ENCODE assay signal across 9 cellular contexts in the genomic region with DNA sequence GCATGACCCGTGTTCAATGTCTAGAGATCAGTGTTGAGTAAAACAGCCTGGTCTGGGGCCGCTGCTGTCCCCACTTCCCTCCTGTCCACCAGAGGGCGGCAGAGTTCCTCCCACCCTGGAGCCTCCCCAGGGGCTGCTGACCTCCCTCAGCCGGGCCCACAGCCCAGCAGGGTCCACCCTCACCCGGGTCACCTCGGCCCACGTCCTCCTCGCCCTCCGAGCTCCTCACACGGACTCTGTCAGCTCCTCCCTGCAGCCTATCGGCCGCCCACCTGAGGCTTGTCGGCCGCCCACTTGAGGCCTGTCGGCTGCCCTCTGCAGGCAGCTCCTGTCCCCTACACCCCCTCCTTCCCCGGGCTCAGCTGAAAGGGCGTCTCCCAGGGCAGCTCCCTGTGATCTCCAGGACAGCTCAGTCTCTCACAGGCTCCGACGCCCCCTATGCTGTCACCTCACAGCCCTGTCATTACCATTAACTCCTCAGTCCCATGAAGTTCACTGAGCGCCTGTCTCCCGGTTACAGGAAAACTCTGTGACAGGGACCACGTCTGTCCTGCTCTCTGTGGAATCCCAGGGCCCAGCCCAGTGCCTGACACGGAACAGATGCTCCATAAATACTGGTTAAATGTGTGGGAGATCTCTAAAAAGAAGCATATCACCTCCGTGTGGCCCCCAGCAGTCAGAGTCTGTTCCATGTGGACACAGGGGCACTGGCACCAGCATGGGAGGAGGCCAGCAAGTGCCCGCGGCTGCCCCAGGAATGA. TPM values are rescaled to one million over a fixed set of nuclear protein-coding genes. Genes with fewer than 3 reads are reported as not detected.
A peak's percentile ranks its signal among the peaks of the same experiment; 100 is the strongest.
DNase-seq lines count a peak whose midpoint lies in the region; ATAC-seq, FAIRE-seq and TF ChIP-seq lines count a peak whose summit lies in the region.
"Had no signal": no experiment of that assay in that cellular context is flagged by ENCODE, and none has a peak within 500 bp of the region (broad histone marks: within the 10 kb centered on the region; RNA-seq: fewer than 3 reads in every experiment).

No MANE protein-coding gene starts in this region.

- no peaks in the 10 kb centered on the region for H3K79me2 ChIP-seq in K562 (ENCODE audit: control insufficient read depth, insufficient read depth, low read length)
- no peaks in the 10 kb centered on the region for H3K79me2 ChIP-seq in keratinocyte (ENCODE audit: control insufficient read depth, insufficient read depth, low read length)

- peak; percentile 99 for ATAC-seq in K562

- 7% methylated on average over 26 of the region's 26 CpGs for WGBS in K562 (ENCODE audit: insufficient coverage, low coverage, missing lambda C conversion rate)

- H2AFZ ChIP-seq in K562 (ENCODE audit: low read depth, low read length) (peak overlapping the region; percentile 81), keratinocyte (ENCODE audit: control insufficient read depth, low read length) (peak overlapping the region; percentile 75)

- TF ChIP-seq CTCF in A673 (conservative IDR thresholded peaks at IDR 0.05; ENCODE audit: low read depth, low read length) (peak; percentile 97), K562 (IDR thresholded peaks at IDR 0.05 in 2 of 3, conservative IDR thresholded peaks at IDR 0.05 in 1 of 3; ENCODE audit: insufficient read depth in 2 of 3, low read depth in 1 of 3, low read length in 3 of 3) (peak; percentile 83 to 100 (median 97)), keratinocyte (optimal IDR thresholded peaks at IDR 0.05 in 1 of 3, IDR thresholded peaks at IDR 0.05 in 1 of 3, conservative IDR thresholded peaks at IDR 0.05 in 1 of 3; ENCODE audit: extremely low read depth in 1 of 3, insufficient read depth in 2 of 3, low read length in 3 of 3) (peak; percentile 69 to 92 (median 88))

- FAIRE-seq in GM18507 (lab: Jason Lieb, UNC) (peak; percentile 73), K562 (lab: Jason Lieb, UNC) (peak; percentile 78), keratinocyte (lab: Jason Lieb, UNC) (no peak), RCC 7860 (lab: Jason Lieb, UNC) (no peak)

- dilution Hi-C loops in keratinocyte (cut with MboI; ENCODE audit: extremely low pct_ligation_motif_present, low sequenced_read_pairs), result no loop called here

- TF ChIP-seq EP300 in K562 (IDR thresholded peaks at IDR 0.05; ENCODE audit: low read length), result no peak

- BruUV-seq in A673 (replicated peaks; lab: Mats Ljungman, UMichigan) (no TSS peak), K562 (replicated peaks; lab: Mats Ljungman, UMichigan) (no TSS peak)

- H3K4me3 ChIP-seq in A673 (ENCODE audit: low read depth, low read length, poor library complexity, severe bottlenecking) (no peak overlapping the region), K562 (peak overlapping the region; percentile 53), keratinocyte (ENCODE audit: control insufficient read depth in 2 of 3, extremely low read depth in 1 of 3, insufficient read depth in 2 of 3, low read depth in 1 of 3, low read length in 3 of 3) (peak overlapping the region in 1 of 3 experiments; percentile 24)

- H3K9ac ChIP-seq in K562 (ENCODE audit: insufficient read depth in 1 of 2, low read depth in 2 of 2, low read length in 2 of 2) (peak overlapping the region in 1 of 2 experiments; percentile 86; a peak in 3 of 4 replicates), keratinocyte (ENCODE audit: control insufficient read depth, extremely low read depth, insufficient read depth, low read length) (no peak overlapping the region)

- intact Hi-C loops in A673 (cut with micrococcal nuclease; ENCODE audit: unreplicated experiment), result loop anchor here (1.0 kb wide), 1 partner anchor 39 kb away; no protein-coding TSS in a partner anchor
- intact Hi-C loops in K562 (cut with micrococcal nuclease), result loop anchor here (1.0 to 2.0 kb wide), 2 partner anchors 39 to 114 kb away; no protein-coding TSS in a partner anchor

- H3K27ac ChIP-seq in A673 (ENCODE audit: low read depth, low read length, poor library complexity, severe bottlenecking), result peak overlapping the region; percentile 53
- no peak overlapping the region for H3K27ac ChIP-seq in K562 (ENCODE audit: extremely low read depth, low read depth, low read length)
- no peak overlapping the region for H3K27ac ChIP-seq in keratinocyte (ENCODE audit: control insufficient read depth, insufficient read depth, low read length)

- in situ Hi-C loops in K562 (cut with MboI), result loop anchor here (5.0 kb wide), 1 partner anchor 40 kb away; no protein-coding TSS in a partner anchor

- POLR2A ChIA-PET in A673 (lab: Charles Lee; ENCODE audit: low non-redundant PET) (no interaction called here), K562 (lab: Yijun Ruan, JAX) (interaction anchor here (0.7 to 1.4 kb wide), 4 partner anchors 17 to 114 kb away, joined by 3 to 4 read pairs (median 3); no protein-coding TSS in a partner anchor)

- TF ChIP-seq POLR2A in K562 (conservative IDR thresholded peaks at IDR 0.05), result no peak

- H3K4me1 ChIP-seq in A673 (ENCODE audit: insufficient read depth, low read length, poor library complexity, severe bottlenecking), result peaks cover 23% of the 10 kb centered on the region
- peaks cover 0 to 7% of the 10 kb centered on the region in 2 experiments; a peak in 2 of 5 replicates for H3K4me1 ChIP-seq in K562 (replicated peaks in 1 of 2; ENCODE audit: control insufficient read depth in 2 of 2, insufficient read depth in 2 of 2, low read length in 2 of 2)
- no peaks in the 10 kb centered on the region for H3K4me1 ChIP-seq in keratinocyte (ENCODE audit: control insufficient read depth, extremely low read depth, insufficient read depth, low read length)

- H3K9me3 ChIP-seq in A673 (ENCODE audit: low read depth, low read length, poor library complexity, severe bottlenecking) (no peaks in the 10 kb centered on the region), K562 (replicated peaks; ENCODE audit: control insufficient read depth, insufficient read depth, low read depth, low read length) (no peaks in the 10 kb centered on the region), keratinocyte (ENCODE audit: control insufficient read depth, low read depth, low read length) (no peaks in the 10 kb centered on the region)

- DNase-seq in A673 (ENCODE audit: low spot score), result peak; percentile 77
- DNase-seq in GM18507 (ENCODE audit: extremely low spot score, insufficient read length, low read depth), result peak; percentile 59
- peak; percentile 63 for DNase-seq in NCI-H187 treated with DMSO at 0.1 percent for 48 hours (lab: John Stamatoyannopoulos, UW)
- DNase-seq in UCSD-AML1 (lab: John Stamatoyannopoulos, UW; ENCODE audit: unreplicated experiment), result peak; percentile 86
- peak; percentile 82 to 94 (median 91) for DNase-seq in K562 (ENCODE audit: extremely low read depth in 1 of 4, low spot score in 3 of 4)
- DNase-seq in keratinocyte (ENCODE audit: low read depth, low spot score), result peak; percentile 11
- peak; percentile 28 for DNase-seq in stimulated activated CD8-positive, alpha-beta memory T cell treated with anti-CD3 and anti-CD28 coated beads, Interleukin-12 subunit alpha, Interleukin-12 subunit beta, amount 100 ng/mL, for 24 hours (ENCODE audit: extremely low read depth)
- no peak for DNase-seq in RCC 7860 (ENCODE audit: low spot score)

- H4K20me1 ChIP-seq in K562 (replicated peaks; ENCODE audit: control insufficient read depth, insufficient read depth, low read length), result peaks cover 9% of the 10 kb centered on the region
- H4K20me1 ChIP-seq in keratinocyte (ENCODE audit: control insufficient read depth, extremely low read depth, insufficient read depth, low read length), result peaks cover 4% of the 10 kb centered on the region

- CTCF ChIA-PET in A673 (lab: Charles Lee) (interaction anchor here (0.6 to 1.1 kb wide), 8 partner anchors 9 to 125 kb away, joined by 3 to 21 read pairs (median 4); no protein-coding TSS in a partner anchor), K562 (lab: Yijun Ruan, JAX; ENCODE audit: low intra/inter-chr PET ratio) (interaction anchor here (1.1 to 2.0 kb wide), 4 partner anchors 40 to 114 kb away, joined by 3 to 10 read pairs (median 7); no protein-coding TSS in a partner anchor)

- H3K4me2 ChIP-seq in K562 (ENCODE audit: insufficient read depth, low read length), result peak overlapping the region; percentile 84
- H3K4me2 ChIP-seq in keratinocyte (ENCODE audit: control insufficient read depth, extremely low read depth, insufficient read depth, low read depth, low read length), result peak overlapping the region; percentile 71

- H3K36me3 ChIP-seq in A673 (ENCODE audit: insufficient read depth, low read length, poor library complexity, severe bottlenecking) (no peaks in the 10 kb centered on the region), K562 (ENCODE audit: control insufficient read depth, insufficient read depth, low read length) (no peaks in the 10 kb centered on the region), keratinocyte (ENCODE audit: control insufficient read depth in 2 of 2, extremely low read depth in 1 of 2, insufficient read depth in 2 of 2, low read length in 2 of 2) (no peaks in the 10 kb centered on the region)

- H3K27me3 ChIP-seq in A673 (replicated peaks; ENCODE audit: insufficient read depth, low read depth, low read length, poor library complexity), result no peaks in the 10 kb centered on the region
- peaks cover 3 to 11% of the 10 kb centered on the region in 2 experiments; a peak in 3 of 5 replicates for H3K27me3 ChIP-seq in K562 (ENCODE audit: control insufficient read depth in 2 of 2, insufficient read depth in 2 of 2, low read length in 2 of 2)
- H3K27me3 ChIP-seq in keratinocyte (ENCODE audit: control insufficient read depth, extremely low read depth, insufficient read depth, low read length), result no peaks in the 10 kb centered on the region

- TF ChIP-seq RAD21 in K562 (CRISPR knock-in tag; conservative IDR thresholded peaks at IDR 0.05 in 1 of 2, IDR thresholded peaks at IDR 0.05 in 1 of 2), result peak; percentile 47 to 64; a peak in 3 of 4 replicates

- H3K9me1 ChIP-seq in K562 (ENCODE audit: control insufficient read depth, insufficient read depth, low read length), result no peaks in the 10 kb centered on the region
- no peaks in the 10 kb centered on the region for H3K9me1 ChIP-seq in keratinocyte (ENCODE audit: control insufficient read depth, extremely low read depth, insufficient read depth, low read length)

RNA-seq across cellular contexts. Expression of a gene that starts 1.5 kb away (rescaled TPM):
- 0.54 and 0.90 TPM in 2 replicates for total RNA-seq in A673 (2021)
- not detected in 2 replicates for total RNA-seq in K562 (2011; cell fraction: chromatin; rRNA removed; ENCODE audit: low replicate concordance)
- total RNA-seq in K562 (2011; cell fraction: nucleolus; rRNA removed), result not detected in 2 replicates
- total RNA-seq in K562 (2011; cell fraction: nucleoplasm; rRNA removed), result not detected in 2 replicates
- total RNA-seq in K562 (2014; rRNA removed), result not detected in 2 replicates
- total RNA-seq in K562 (2014; rRNA removed; fragmentation: Illumina TruSeq; extraction: Trizol), result not detected in 2 replicates
- total RNA-seq in K562 (2015; rRNA removed; fragmentation: Illumina TruSeq; extraction: Trizol), result not detected in 2 replicates
- 0.33 and 1.7 TPM in 2 replicates for total RNA-seq in K562 (2021)
- not detected in 2 replicates for polyA plus RNA-seq in K562 (2011; rRNA removed)
- polyA plus RNA-seq in K562 (2011; cell fraction: cytosol; rRNA removed), result not detected in 2 replicates
- not detected in 2 replicates for polyA plus RNA-seq in K562 (2011; cell fraction: nucleus; rRNA removed)
- not detected in 2 replicates for polyA plus RNA-seq in K562 (2012)
- not detected in 2 replicates for polyA plus RNA-seq in K562 (2014; fragmentation: Illumina TruSeq; extraction: Trizol)
- not detected for polyA plus RNA-seq in K562 (2014; fragmentation: Nextera tagmentation; extraction: Ambion mirVana)
- polyA plus RNA-seq in K562 (2014; rRNA removed), result not detected in 2 replicates
- not detected in 2 replicates for polyA minus RNA-seq in K562 (2011; rRNA and poly(A)+ RNA removed)
- not detected in 2 replicates for polyA minus RNA-seq in K562 (2011; cell fraction: cytosol; rRNA and poly(A)+ RNA removed)
- polyA minus RNA-seq in K562 (2011; cell fraction: nucleus; rRNA and poly(A)+ RNA removed), result not detected in 2 replicates
- 0.03 TPM in 1 of 3 replicates, not detected in the others for polyA plus RNA-seq in keratinocyte
- polyA plus RNA-seq in keratinocyte (2011; ENCODE audit: low read depth), result not detected
- polyA plus RNA-seq in keratinocyte (2011; cell fraction: cytosol; rRNA removed), result not detected in 2 replicates
- polyA plus RNA-seq in keratinocyte (2011; cell fraction: nucleus; rRNA removed), result 0.05 TPM in 1 of 2 replicates, not detected in the other
- not detected in 2 replicates for polyA plus RNA-seq in keratinocyte (2012; ENCODE audit: low replicate concordance)
- not detected in 3 replicates for polyA minus RNA-seq in keratinocyte
- not detected for polyA minus RNA-seq in keratinocyte (2011; cell fraction: cytosol; rRNA and poly(A)+ RNA removed)
- polyA minus RNA-seq in keratinocyte (2011; cell fraction: nucleus; rRNA and poly(A)+ RNA removed), result not detected in 2 replicates
- total RNA-seq: renal cortical epithelial cell had no signal

RNA-seq across cellular contexts. Expression of a gene that starts 18.9 kb away (rescaled TPM):
- total RNA-seq in A673 (2021), result 0.43 and 0.44 TPM in 2 replicates
- total RNA-seq in K562 (2011; cell fraction: chromatin; rRNA removed; ENCODE audit: low replicate concordance), result not detected in 2 replicates
- total RNA-seq in K562 (2011; cell fraction: nucleolus; rRNA removed), result not detected in 2 replicates
- total RNA-seq in K562 (2011; cell fraction: nucleoplasm; rRNA removed), result not detected in 2 replicates
- not detected in 2 replicates for total RNA-seq in K562 (2014; rRNA removed)
- not detected in 2 replicates for total RNA-seq in K562 (2014; rRNA removed; fragmentation: Illumina TruSeq; extraction: Trizol)
- total RNA-seq in K562 (2015; rRNA removed; fragmentation: Illumina TruSeq; extraction: Trizol), result not detected in 2 replicates
- total RNA-seq in K562 (2021), result 0.09 TPM in 1 of 2 replicates, not detected in the other
- polyA plus RNA-seq in K562 (2011; rRNA removed), result not detected in 2 replicates
- polyA plus RNA-seq in K562 (2011; cell fraction: cytosol; rRNA removed), result not detected in 2 replicates
- not detected in 2 replicates for polyA plus RNA-seq in K562 (2011; cell fraction: nucleus; rRNA removed)
- polyA plus RNA-seq in K562 (2012), result not detected in 2 replicates
- polyA plus RNA-seq in K562 (2014; fragmentation: Illumina TruSeq; extraction: Trizol), result not detected in 2 replicates
- not detected for polyA plus RNA-seq in K562 (2014; fragmentation: Nextera tagmentation; extraction: Ambion mirVana)
- polyA plus RNA-seq in K562 (2014; rRNA removed), result not detected in 2 replicates
- not detected in 2 replicates for polyA minus RNA-seq in K562 (2011; rRNA and poly(A)+ RNA removed)
- not detected in 2 replicates for polyA minus RNA-seq in K562 (2011; cell fraction: cytosol; rRNA and poly(A)+ RNA removed)
- not detected in 2 replicates for polyA minus RNA-seq in K562 (2011; cell fraction: nucleus; rRNA and poly(A)+ RNA removed)
- polyA plus RNA-seq in keratinocyte, result not detected in 3 replicates
- polyA plus RNA-seq in keratinocyte (2011; ENCODE audit: low read depth), result not detected
- not detected in 2 replicates for polyA plus RNA-seq in keratinocyte (2011; cell fraction: cytosol; rRNA removed)
- not detected in 2 replicates for polyA plus RNA-seq in keratinocyte (2011; cell fraction: nucleus; rRNA removed)
- polyA plus RNA-seq in keratinocyte (2012; ENCODE audit: low replicate concordance), result not detected in 2 replicates
- polyA minus RNA-seq in keratinocyte, result not detected in 3 replicates
- polyA minus RNA-seq in keratinocyte (2011; cell fraction: cytosol; rRNA and poly(A)+ RNA removed), result not detected
- polyA minus RNA-seq in keratinocyte (2011; cell fraction: nucleus; rRNA and poly(A)+ RNA removed), result not detected in 2 replicates
- total RNA-seq: renal cortical epithelial cell had no signal

RNA-seq across cellular contexts. Expression of a gene that starts 48.4 kb away (rescaled TPM):
- total RNA-seq in A673 (2021) (2.1 and 2.4 TPM in 2 replicates), K562 (2014; rRNA removed) (not detected in 2 replicates), K562 (2014; rRNA removed; fragmentation: Illumina TruSeq; extraction: Trizol) (not detected in 2 replicates), K562 (2015; rRNA removed; fragmentation: Illumina TruSeq; extraction: Trizol) (not detected in 2 replicates), K562 (2021) (0.24 and 0.29 TPM in 2 replicates)
- total RNA-seq in K562 (2011; cell fraction: chromatin; rRNA removed; ENCODE audit: low replicate concordance), result not detected in 2 replicates
- total RNA-seq in K562 (2011; cell fraction: nucleolus; rRNA removed), result not detected in 2 replicates
- not detected in 2 replicates for total RNA-seq in K562 (2011; cell fraction: nucleoplasm; rRNA removed)
- polyA plus RNA-seq in K562 (2011; rRNA removed) (not detected in 2 replicates), K562 (2014; fragmentation: Illumina TruSeq; extraction: Trizol) (not detected in 2 replicates), K562 (2014; fragmentation: Nextera tagmentation; extraction: Ambion mirVana) (not detected), K562 (2014; rRNA removed) (not detected in 2 replicates), keratinocyte (0.28 to 1.2 TPM (median 1.00 TPM) in 3 replicates)
- not detected in 2 replicates for polyA plus RNA-seq in K562 (2011; cell fraction: cytosol; rRNA removed)
- not detected in 2 replicates for polyA plus RNA-seq in K562 (2011; cell fraction: nucleus; rRNA removed)
- polyA plus RNA-seq in K562 (2012), result 0.03 TPM in 1 of 2 replicates, not detected in the other
- polyA minus RNA-seq in K562 (2011; rRNA and poly(A)+ RNA removed), result not detected in 2 replicates
- not detected in 2 replicates for polyA minus RNA-seq in K562 (2011; cell fraction: cytosol; rRNA and poly(A)+ RNA removed)
- not detected in 2 replicates for polyA minus RNA-seq in K562 (2011; cell fraction: nucleus; rRNA and poly(A)+ RNA removed)
- 1.3 TPM for polyA plus RNA-seq in keratinocyte (2011; ENCODE audit: low read depth)
- 0.32 and 1.1 TPM in 2 replicates for polyA plus RNA-seq in keratinocyte (2011; cell fraction: cytosol; rRNA removed)
- polyA plus RNA-seq in keratinocyte (2011; cell fraction: nucleus; rRNA removed), result 2.1 and 4.2 TPM in 2 replicates
- 1.1 and 2.0 TPM in 2 replicates for polyA plus RNA-seq in keratinocyte (2012; ENCODE audit: low replicate concordance)
- polyA minus RNA-seq in keratinocyte, result 0.66 to 0.75 TPM (median 0.70 TPM) in 3 replicates
- polyA minus RNA-seq in keratinocyte (2011; cell fraction: cytosol; rRNA and poly(A)+ RNA removed), result not detected
- 2.0 and 3.4 TPM in 2 replicates for polyA minus RNA-seq in keratinocyte (2011; cell fraction: nucleus; rRNA and poly(A)+ RNA removed)
- total RNA-seq: renal cortical epithelial cell had no signal
